Comparison of ENCODE assay signal across 8 cellular contexts in genomic region chr7:101363734-101364374, GRCh38. TPM values are rescaled to one million over a fixed set of nuclear protein-coding genes. Genes with fewer than 3 reads are reported as not detected.
DNase-seq lines count a peak whose midpoint lies in the region; TF ChIP-seq lines count a peak whose summit lies in the region.

No MANE protein-coding gene starts in this region.

- H3K9ac ChIP-seq in Karpas-422 (ENCODE audit: low read length), result no peak overlapping the region

- H3K27me3 ChIP-seq in Karpas-422 (ENCODE audit: low read length) (no peaks in the 10 kb centered on the region), WERI-Rb-1 (ENCODE audit: insufficient read depth, low read depth, severe bottlenecking) (peaks cover 8% of the 10 kb centered on the region), breast epithelium (peaks cover 0 to 2% of the 10 kb centered on the region in 2 donors)

- H3K79me2 ChIP-seq in Karpas-422 (ENCODE audit: low read length), result no peaks in the 10 kb centered on the region

- peak; percentile 83 for TF ChIP-seq CTCF in GM12873 (IDR thresholded peaks at IDR 0.05; ENCODE audit: insufficient read depth, low read depth, low read length, missing control alignments)
- TF ChIP-seq CTCF in WERI-Rb-1 (IDR thresholded peaks at IDR 0.05; ENCODE audit: low read depth, low read length), result peak; percentile 87
- peak; percentile 30 to 76 (median 75) for TF ChIP-seq CTCF in breast epithelium (IDR thresholded peaks at IDR 0.05)

- DNase-seq in 8988T (peak; percentile 82), Karpas-422 (peak; percentile 87), WERI-Rb-1 (peak; percentile 66), breast epithelium (ENCODE audit: low spot score in 2 of 2) (peak in 1 of 2 donors; percentile 26), iris pigment epithelial cell (ENCODE audit: low read depth) (peak; percentile 60), NCI-H2029 treated with DMSO at 0.1 percent for 48 hours (lab: John Stamatoyannopoulos, UW) (no peak)
- peak; percentile 43 to 57 for DNase-seq in stimulated activated CD4-positive, alpha-beta T cell treated with anti-CD3 and anti-CD28 coated beads, Interleukin-12 subunit alpha, Interleukin-12 subunit beta, amount 100 ng/mL, for 24 hours (ENCODE audit: low read depth in 2 of 2)

- H3K4me2 ChIP-seq in Karpas-422 (ENCODE audit: low read depth, low read length, poor library complexity, severe bottlenecking), result no peak overlapping the region

- H2AFZ ChIP-seq in Karpas-422 (ENCODE audit: low read length), result no peak overlapping the region

- H3K4me1 ChIP-seq in Karpas-422 (ENCODE audit: low read length), result peaks cover 3% of the 10 kb centered on the region; the same call in 1 of the 2 replicates
- H3K4me1 ChIP-seq in breast epithelium, result no peaks in the 10 kb centered on the region

- no peaks in the 10 kb centered on the region for H3K9me2 ChIP-seq in Karpas-422 (replicated peaks; ENCODE audit: insufficient read depth, low read length)

- H3K36me3 ChIP-seq in Karpas-422 (ENCODE audit: insufficient read depth, low read length) (no peaks in the 10 kb centered on the region), WERI-Rb-1 (no peaks in the 10 kb centered on the region), breast epithelium (no peaks in the 10 kb centered on the region)

- TF ChIP-seq POLR2A in breast epithelium (IDR thresholded peaks at IDR 0.05), result no peak

- no peaks in the 10 kb centered on the region for H4K20me1 ChIP-seq in Karpas-422 (ENCODE audit: insufficient read depth, low read depth, low read length)

- no peak overlapping the region for H3K4me3 ChIP-seq in Karpas-422 (ENCODE audit: low read length)
- H3K4me3 ChIP-seq in WERI-Rb-1 (ENCODE audit: low read depth, low read length), result peak overlapping the region; percentile 63
- H3K4me3 ChIP-seq in breast epithelium, result peak overlapping the region; percentile 19 to 72 (median 51)

- H3K27ac ChIP-seq in Karpas-422 (ENCODE audit: low read length) (no peak overlapping the region), WERI-Rb-1 (peak overlapping the region; percentile 86), breast epithelium (no peak overlapping the region)

- intact Hi-C loops in breast epithelium (cut with DNase I; ENCODE audit: low total_unique reads), result no loop called here

- no peaks in the 10 kb centered on the region for H3K9me3 ChIP-seq in Karpas-422 (ENCODE audit: low read length)
- no peaks in the 10 kb centered on the region for H3K9me3 ChIP-seq in WERI-Rb-1 (ENCODE audit: severe bottlenecking)
- H3K9me3 ChIP-seq in breast epithelium, result no peaks in the 10 kb centered on the region

RNA-seq across cellular contexts. Expression of gene COL26A1, which starts 1.2 kb away (rescaled TPM):
- total RNA-seq in Karpas-422 (2014; rRNA removed; shearing (Covaris generic); ENCODE audit: low replicate concordance), result not detected in 2 replicates
- total RNA-seq in breast epithelium, result not detected

RNA-seq across cellular contexts. Expression of gene IFT22, which starts 42.2 kb away (rescaled TPM):
- 29.7 and 39.1 TPM in 2 replicates for total RNA-seq in Karpas-422 (2014; rRNA removed; shearing (Covaris generic); ENCODE audit: low replicate concordance)
- 10 to 100 TPM; 19.7 to 33.4 (median 24.5) TPM for total RNA-seq in breast epithelium
